Comparison of ENCODE assay signal across 14 cellular contexts in the genomic region with DNA sequence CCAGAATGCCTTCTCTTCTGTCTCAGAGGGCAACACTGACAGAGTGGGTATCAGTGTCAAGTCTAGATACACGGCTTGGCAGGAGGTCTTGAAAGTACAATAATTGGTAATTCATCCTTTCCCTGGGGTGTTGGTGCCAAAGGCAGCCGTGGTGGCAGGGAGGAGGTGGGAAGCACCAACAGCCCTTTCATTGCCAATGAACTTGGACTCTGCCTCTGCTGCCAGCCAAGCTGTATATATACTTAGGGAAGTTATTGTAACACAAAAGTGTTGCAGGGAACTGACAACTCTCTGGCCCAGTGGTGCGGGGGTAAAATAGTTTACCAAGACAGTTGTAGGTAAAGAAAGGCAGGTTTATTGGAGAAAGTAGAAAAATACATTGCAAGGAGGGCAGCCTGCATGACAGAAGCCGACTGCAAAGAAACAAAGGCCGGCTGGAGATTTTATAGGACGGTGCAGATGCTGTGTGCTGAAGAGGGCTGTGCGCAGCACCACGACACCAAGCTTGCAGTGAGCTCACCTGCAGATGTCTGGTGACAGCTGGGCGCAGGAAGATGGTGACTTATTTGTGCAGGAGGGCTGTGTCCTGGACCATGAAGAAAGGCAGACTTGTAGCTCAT. TPM values are rescaled to one million over a fixed set of nuclear protein-coding genes. Genes with fewer than 3 reads are reported as not detected.
"Had no signal": no experiment of that assay in that cellular context is flagged by ENCODE, and none has a peak within 500 bp of the region (broad histone marks: within the 10 kb centered on the region; RNA-seq: fewer than 3 reads in every experiment).

No MANE protein-coding gene starts in this region.

- H3K9ac ChIP-seq: parathyroid adenoma had no signal

- H3K27ac ChIP-seq: gastrocnemius medialis, heart right ventricle, neutrophil, parathyroid adenoma had no signal

- H3K27ac Mint-ChIP-seq: activated T-cell treated with anti-CD3 and anti-CD28 coated beads, Interleukin-2, amount 50 U/mL, for 24 hours; naive thymus-derived CD4-positive, alpha-beta T cell; stimulated activated effector memory CD8-positive, alpha-beta T cell treated with anti-CD3 and anti-CD28 coated beads, Interleukin-12 subunit alpha, Interleukin-12 subunit beta, amount 100 ng/mL, for 72 hours had no signal

- H3K9me3 ChIP-seq: gastrocnemius medialis, neutrophil had no signal

- H3K36me3 ChIP-seq: gastrocnemius medialis, heart right ventricle, neutrophil had no signal

- H3K27me3 ChIP-seq: gastrocnemius medialis, heart right ventricle, neutrophil had no signal

- H3K36me3 Mint-ChIP-seq: naive thymus-derived CD4-positive, alpha-beta T cell; stimulated activated effector memory CD8-positive, alpha-beta T cell treated with anti-CD3 and anti-CD28 coated beads, Interleukin-12 subunit alpha, Interleukin-12 subunit beta, amount 100 ng/mL, for 72 hours had no signal

- H3K4me1 Mint-ChIP-seq: stimulated activated effector memory CD8-positive, alpha-beta T cell treated with anti-CD3 and anti-CD28 coated beads, Interleukin-12 subunit alpha, Interleukin-12 subunit beta, amount 100 ng/mL, for 72 hours had no signal

- H3K4me3 ChIP-seq: gastrocnemius medialis, heart right ventricle had no signal

- H3K9me3 Mint-ChIP-seq: activated T-cell treated with anti-CD3 and anti-CD28 coated beads, Interleukin-2, amount 50 U/mL, for 24 hours; stimulated activated effector memory CD8-positive, alpha-beta T cell treated with anti-CD3 and anti-CD28 coated beads, Interleukin-12 subunit alpha, Interleukin-12 subunit beta, amount 100 ng/mL, for 72 hours had no signal

- H3K4me3 Mint-ChIP-seq: activated T-cell treated with anti-CD3 and anti-CD28 coated beads, Interleukin-2, amount 50 U/mL, for 24 hours; naive thymus-derived CD4-positive, alpha-beta T cell; stimulated activated effector memory CD8-positive, alpha-beta T cell treated with anti-CD3 and anti-CD28 coated beads, Interleukin-12 subunit alpha, Interleukin-12 subunit beta, amount 100 ng/mL, for 72 hours had no signal

- DNase-seq: activated CD4-positive, alpha-beta T cell treated with anti-CD3 and anti-CD28 coated beads, Interleukin-2, amount 50 U/mL, for 48 hours; activated CD4-positive, CD25-positive, alpha-beta regulatory T cell treated with anti-CD3 and anti-CD28 coated beads, Interleukin-2, amount 50 U/mL, for 72 hours; activated effector memory CD4-positive, alpha-beta T cell treated with Interleukin-2 at 50 U/mL for 16 hours; activated naive CD4-positive, alpha-beta T cell treated with anti-CD3 and anti-CD28 coated beads, Interleukin-2, amount 50 U/mL, for 16 hours; activated T-cell treated with anti-CD3 and anti-CD28 coated beads, Interleukin-2, amount 50 U/mL, for 24 hours; erythroblast; gastrocnemius medialis; heart right ventricle; naive thymus-derived CD4-positive, alpha-beta T cell; stimulated activated CD4-positive, alpha-beta T cell treated with anti-CD3 and anti-CD28 coated beads, Interleukin-12 subunit alpha, Interleukin-12 subunit beta, amount 100 ng/mL, for 4 hours had no signal

- H3K4me1 ChIP-seq: gastrocnemius medialis, parathyroid adenoma had no signal

RNA-seq across cellular contexts. Expression of a gene that starts 4.0 kb away (rescaled TPM):
- total RNA-seq: astrocyte; heart right ventricle; naive thymus-derived CD4-positive, alpha-beta T cell had no signal
- polyA plus RNA-seq: naive thymus-derived CD4-positive, alpha-beta T cell had no signal
